ENCODE assay signal across 8 cellular contexts in the genomic region with DNA sequence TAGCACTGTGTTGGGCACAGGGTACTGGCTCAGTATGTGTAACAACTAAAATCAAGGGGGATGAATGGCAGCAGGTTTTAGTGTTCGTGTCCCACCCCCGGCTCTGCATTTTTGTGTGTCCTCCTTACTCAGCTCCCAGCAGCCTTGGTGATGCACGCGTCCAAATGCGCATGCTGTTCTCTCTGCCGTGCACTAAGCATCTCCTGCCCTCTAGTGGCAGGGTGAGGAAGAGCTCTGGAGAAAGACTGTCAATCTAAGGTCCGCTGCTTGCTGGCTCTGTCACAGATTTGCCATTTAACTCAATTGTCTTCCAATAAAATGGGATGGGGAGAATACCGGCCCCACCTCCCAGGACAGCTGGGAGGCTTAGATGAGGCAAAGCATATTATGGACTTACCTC.
DNase-seq lines count a peak whose midpoint lies in the region; ATAC-seq and TF ChIP-seq lines count a peak whose summit lies in the region.

No MANE protein-coding gene starts in this region.

- peaks cover 15% of the 10 kb centered on the region for H3K27me3 Mint-ChIP-seq in activated CD8-positive, alpha-beta T cell treated with anti-CD3 and anti-CD28 coated beads for 36 hours

- H3K9me3 Mint-ChIP-seq in activated CD8-positive, alpha-beta T cell treated with anti-CD3 and anti-CD28 coated beads for 36 hours: no peaks in the 10 kb centered on the region

- WGBS in right lobe of liver (ENCODE audit: insufficient coverage, low coverage, low lambda C conversion rate, missing lambda C conversion rate): 63% methylated on average over 6 of the region's 8 CpGs

- H3K4me1 Mint-ChIP-seq in activated CD8-positive, alpha-beta T cell treated with anti-CD3 and anti-CD28 coated beads for 36 hours (ENCODE audit: low read depth): no peaks in the 10 kb centered on the region

- H3K36me3 Mint-ChIP-seq in activated CD8-positive, alpha-beta T cell treated with anti-CD3 and anti-CD28 coated beads for 36 hours (ENCODE audit: low read depth): no peaks in the 10 kb centered on the region

- H3K4me3 ChIP-seq in H7 (ENCODE audit: insufficient read depth, low read depth, low read length) (no peak overlapping the region), right lobe of liver (no peak overlapping the region)

- no peak overlapping the region for H3K27ac ChIP-seq in right lobe of liver

- no peaks in the 10 kb centered on the region for H3K9me3 ChIP-seq in right lobe of liver

- TF ChIP-seq POLR2A in right lobe of liver (IDR thresholded peaks at IDR 0.05): no peak

- POLR2A ChIA-PET in activated CD8-positive, alpha-beta T cell treated with anti-CD3 and anti-CD28 coated beads for 36 hours (lab: Charles Lee): no interaction called here

- no peak overlapping the region for H3K4me3 Mint-ChIP-seq in activated CD8-positive, alpha-beta T cell treated with anti-CD3 and anti-CD28 coated beads for 36 hours

- intact Hi-C loops in activated CD8-positive, alpha-beta T cell treated with anti-CD3 and anti-CD28 coated beads for 36 hours (cut with micrococcal nuclease): no loop called here
- intact Hi-C loops in right lobe of liver (cut with DNase I): no loop called here

- ATAC-seq in activated CD8-positive, alpha-beta T cell treated with anti-CD3 and anti-CD28 coated beads for 36 hours: peak; percentile 40
- ATAC-seq in right lobe of liver (peak; percentile 38 to 55 (median 42)), HG03439 (IDR thresholded peaks at IDR 0.05; ENCODE audit: unreplicated experiment) (no peak)

- H3K27ac Mint-ChIP-seq in activated CD8-positive, alpha-beta T cell treated with anti-CD3 and anti-CD28 coated beads for 36 hours: no peak overlapping the region

- H3K27me3 ChIP-seq in H7 (ENCODE audit: control insufficient read depth, insufficient read depth, low read length) (no peaks in the 10 kb centered on the region), right lobe of liver (no peaks in the 10 kb centered on the region)

- H3K4me1 ChIP-seq in right lobe of liver: no peaks in the 10 kb centered on the region

- peak; percentile 54 for TF ChIP-seq CTCF in activated CD8-positive, alpha-beta T cell treated with anti-CD3 and anti-CD28 coated beads for 36 hours (IDR thresholded peaks at IDR 0.05)
- peak; percentile 48 to 73 (median 67) for TF ChIP-seq CTCF in right lobe of liver (IDR thresholded peaks at IDR 0.05)

- CTCF ChIA-PET in activated CD8-positive, alpha-beta T cell treated with anti-CD3 and anti-CD28 coated beads for 36 hours (lab: Charles Lee): interaction anchor here (0.7 to 7.6 kb wide), 27 partner anchors 8 to 1433 kb away, joined by 3 to 304 read pairs (median 4); a partner anchor contains a TSS

- DNase-seq in COLO829 (ENCODE audit: low spot score) (peak; percentile 45), H7 (peak; percentile 81), right lobe of liver (no peak), foreskin melanocyte (no peak), retina (no peak), NCI-H187 (lab: John Stamatoyannopoulos, UW) (no peak)
- DNase-seq in activated CD8-positive, alpha-beta T cell treated with anti-CD3 and anti-CD28 coated beads for 36 hours: peak; percentile 41

- H3K36me3 ChIP-seq in H7 (replicated peaks; ENCODE audit: control insufficient read depth, insufficient read depth, low read length) (no peaks in the 10 kb centered on the region), right lobe of liver (no peaks in the 10 kb centered on the region)

Comparison
In these comparisons a context has a peak if more than half of its experiments do, and no peak if none do; other contexts are left out.
1. DNase-seq: peak in COLO829 (single experiment), H7 (single experiment) and activated CD8-positive, alpha-beta T cell treated with anti-CD3 and anti-CD28 coated beads for 36 hours (single experiment); none in right lobe of liver (0 of 3), foreskin melanocyte (single experiment), retina (single experiment) and NCI-H187 (0 of 2).